2 cellular contexts compared by ENCODE assay signal in the genomic region with DNA sequence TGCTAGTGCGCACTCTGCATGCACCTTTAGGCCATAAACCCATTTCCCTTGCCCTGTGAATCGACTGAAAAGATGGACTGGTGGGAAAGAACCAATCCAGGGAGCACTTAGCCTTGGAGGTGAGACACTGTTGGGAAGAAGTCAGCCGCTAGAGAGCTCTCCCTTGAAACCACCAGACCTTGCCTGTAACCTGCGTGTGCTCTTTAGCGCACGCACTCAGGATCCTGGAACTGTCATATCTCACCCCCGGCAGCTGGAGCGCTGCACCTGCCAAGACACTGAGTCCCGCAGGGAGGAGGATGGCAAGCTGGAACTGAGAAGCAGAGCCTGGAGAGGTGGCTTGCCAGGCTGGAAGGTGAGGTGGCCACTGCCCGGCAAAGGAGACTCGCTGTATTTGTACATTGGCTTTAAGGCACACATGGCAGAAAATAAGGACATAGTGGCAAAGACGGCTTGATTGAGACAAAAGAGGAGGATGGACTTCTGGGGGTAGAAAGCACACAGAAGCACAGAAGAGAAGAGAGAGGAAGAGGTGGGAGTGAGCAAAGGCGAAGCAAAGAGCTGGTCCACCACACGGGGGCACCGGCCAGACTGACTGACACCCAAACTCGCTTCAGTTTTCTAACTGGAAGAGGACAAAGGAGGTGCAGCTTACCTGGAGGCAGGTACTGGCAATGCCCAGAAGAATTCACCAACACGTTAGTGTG. TPM values are rescaled to one million over a fixed set of nuclear protein-coding genes. Genes with fewer than 3 reads are reported as not detected.
"Had no signal": no experiment of that assay in that cellular context is flagged by ENCODE, and none has a peak within 500 bp of the region (broad histone marks: within the 10 kb centered on the region; RNA-seq: fewer than 3 reads in every experiment).

No MANE protein-coding gene starts in this region.

RNA-seq across cellular contexts. Expression of a gene that starts 16.8 kb away (rescaled TPM):
- total RNA-seq: vagina had no signal
- polyA plus RNA-seq: smooth muscle cell had no signal

RNA-seq across cellular contexts. Expression of a gene that starts 37.5 kb away (rescaled TPM):
- polyA plus RNA-seq: smooth muscle cell had no signal
